Comparison of ENCODE assay signal across 12 cellular contexts in the genomic region with DNA sequence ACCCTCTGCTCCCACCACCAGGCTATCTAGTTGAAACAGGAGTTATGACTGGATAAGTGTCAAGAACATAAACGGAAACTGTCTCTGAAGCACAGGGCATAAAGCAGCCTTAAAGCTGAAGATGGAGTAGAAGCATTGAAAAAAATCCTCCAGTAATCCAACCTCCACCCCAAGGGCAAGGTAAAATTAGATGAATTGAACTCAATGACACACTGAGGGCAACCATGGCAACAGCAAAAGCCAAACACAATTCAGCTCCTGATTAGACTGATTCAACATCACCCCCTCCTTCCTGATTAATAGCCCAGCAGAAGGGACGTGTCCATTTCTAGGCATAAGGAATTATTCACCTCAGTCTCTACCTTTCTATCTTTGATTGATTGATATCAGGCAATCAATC.
"Had no signal": no experiment of that assay in that cellular context is flagged by ENCODE, and none has a peak within 500 bp of the region (broad histone marks: within the 10 kb centered on the region; RNA-seq: fewer than 3 reads in every experiment).

No MANE protein-coding gene starts in this region.

- H3K27me3 ChIP-seq: breast epithelium, esophagus muscularis mucosa, sigmoid colon had no signal

- ATAC-seq: left lobe of liver; natural killer cell treated with Interleukin-12 subunit alpha and Interleukin-12 subunit beta and Interleukin-15 and Interleukin-18, amount 100 ng/mL, for 72 hours had no signal

- H3K27ac Mint-ChIP-seq: activated T-helper 1 cell treated with anti-CD3 and anti-CD28 coated beads, Interleukin-12 subunit alpha, Interleukin-12 subunit beta, Interleukin-2, Interleukin-4 antibody, amounts not matched to agents 30 ng/mL and 10 ng/mL and 1 ng/mL, durations not matched to agents 14 hours and 24 hours and 36 hours; natural killer cell treated with Interleukin-12 subunit alpha and Interleukin-12 subunit beta and Interleukin-15 and Interleukin-18, amount 100 ng/mL, for 72 hours had no signal

- H3K4me1 ChIP-seq: esophagus muscularis mucosa, sigmoid colon had no signal

- H3K4me3 Mint-ChIP-seq: activated T-helper 1 cell treated with anti-CD3 and anti-CD28 coated beads, Interleukin-12 subunit alpha, Interleukin-12 subunit beta, Interleukin-2, Interleukin-4 antibody, amounts not matched to agents 30 ng/mL and 10 ng/mL and 1 ng/mL, durations not matched to agents 14 hours and 24 hours and 36 hours; natural killer cell treated with Interleukin-12 subunit alpha and Interleukin-12 subunit beta and Interleukin-15 and Interleukin-18, amount 100 ng/mL, for 72 hours had no signal

- H3K4me3 ChIP-seq: breast epithelium, dorsolateral prefrontal cortex, esophagus muscularis mucosa, sigmoid colon had no signal

- DNase-seq: activated CD4-positive, alpha-beta T cell treated with anti-CD3 and anti-CD28 coated beads for 4 hours; activated naive CD4-positive, alpha-beta T cell; aorta; dorsolateral prefrontal cortex; sigmoid colon; stimulated activated CD4-positive, alpha-beta T cell treated with anti-CD3 and anti-CD28 coated beads, Interleukin-12 subunit alpha, Interleukin-12 subunit beta, amount 100 ng/mL, for 4 hours; stimulated activated naive CD4-positive, alpha-beta T cell treated with Interleukin-2 at 50 U/mL for 16 hours had no signal

- H3K9me3 ChIP-seq: breast epithelium, sigmoid colon had no signal

- H3K27ac ChIP-seq: dorsolateral prefrontal cortex, esophagus muscularis mucosa, sigmoid colon had no signal

- H3K36me3 ChIP-seq: breast epithelium, esophagus muscularis mucosa, sigmoid colon had no signal
